Comparison of ENCODE assay signal across 1 cellular context in genomic region chr3:128824132-128824850, GRCh38.
TF ChIP-seq lines count a peak whose summit lies in the region.

No MANE protein-coding gene starts in this region.

TF ChIP-seq in endothelial cell of umbilical vein, 7 proteins besides CTCF, POLR2A, EP300 and RAD21:
- TF ChIP-seq POLR2AphosphoS5 (IDR thresholded peaks at IDR 0.05; ENCODE audit: insufficient read depth, low read depth, low read length) (peak; percentile 20), MAX (IDR thresholded peaks at IDR 0.05; ENCODE audit: insufficient read depth, insufficient read length) (no peak), EZH2 (IDR thresholded peaks at IDR 0.05; ENCODE audit: borderline replicate concordance, low read depth, low read length, severe bottlenecking) (no peak), GATA2 (IDR thresholded peaks at IDR 0.05; ENCODE audit: insufficient read depth, insufficient read length, low read depth, low read length) (no peak)
TF ChIP-seq in endothelial cell of umbilical vein: peak in this region for 1.
